17 cellular contexts compared by ENCODE assay signal in genomic region chr9:125953314-125954019, GRCh38.
DNase-seq lines count a peak whose midpoint lies in the region; ATAC-seq and TF ChIP-seq lines count a peak whose summit lies in the region.
"Had no signal": no experiment of that assay in that cellular context is flagged by ENCODE, and none has a peak within 500 bp of the region (broad histone marks: within the 10 kb centered on the region; RNA-seq: fewer than 3 reads in every experiment).

No MANE protein-coding gene starts in this region.

- H3K4ac ChIP-seq in H9 (ENCODE audit: low read depth, low read length): no peak overlapping the region

- H2BK120ac ChIP-seq in H9 (ENCODE audit: low read depth, low read length, poor library complexity, severe bottlenecking): no peak overlapping the region

- TF ChIP-seq CTCF in H9 (conservative IDR thresholded peaks at IDR 0.05) (no peak), endodermal cell (conservative IDR thresholded peaks at IDR 0.05) (no peak), liver (IDR thresholded peaks at IDR 0.05; ENCODE audit: low read depth, low read length, missing input control) (no peak)

- H3K36me3 ChIP-seq in endodermal cell (ENCODE audit: control insufficient read depth, insufficient read depth, low read length): peaks cover 9% of the 10 kb centered on the region
- H3K36me3 ChIP-seq in liver (ENCODE audit: control insufficient read depth in 4 of 4, insufficient read depth in 3 of 4, low read depth in 1 of 4, low read length in 3 of 4): no peaks in the 10 kb centered on the region
- H3K36me3 ChIP-seq: HAP-1 had no signal

- no peak overlapping the region for H3T11ph ChIP-seq in H9 (ENCODE audit: low read length)

- no peak overlapping the region for H3K4me3 ChIP-seq in endodermal cell (ENCODE audit: low read length)
- H3K4me3 ChIP-seq in liver (ENCODE audit: low read depth in 1 of 3, low read length in 3 of 3): peak overlapping the region in 2 of 3 donors; percentile 2 to 32
- H3K4me3 ChIP-seq: BLaER1 treated with 17β-estradiol and CSF1 and Interleukin-3, amounts not matched to agents 10 nM and 100 nM; GM12878; HAP-1 had no signal

- H4K91ac ChIP-seq in H9 (ENCODE audit: insufficient read length, low read depth, low read length): no peak overlapping the region

- CTCF ChIA-PET in T-cell (lab: Charles Lee): no interaction called here

- H3K4me3 Mint-ChIP-seq in H9 (no peak overlapping the region), endodermal cell (no peak overlapping the region), T-cell (no peak overlapping the region)
- H3K4me3 Mint-ChIP-seq: B cell; CD8-positive, alpha-beta T cell had no signal

- H3K4me2 ChIP-seq in H9 (ENCODE audit: insufficient read depth, insufficient read length, low read length): no peak overlapping the region
- H3K4me2 ChIP-seq: BLaER1 treated with 17β-estradiol and CSF1 and Interleukin-3, amounts not matched to agents 10 nM and 100 nM had no signal

- no peak overlapping the region for H3K27ac ChIP-seq in H9 (ENCODE audit: insufficient read length, low read depth, low read length)
- no peak overlapping the region for H3K27ac ChIP-seq in endodermal cell (ENCODE audit: low read depth, low read length)
- H3K27ac ChIP-seq in liver (ENCODE audit: low read depth in 1 of 2, low read length in 2 of 2): no peak overlapping the region
- H3K27ac ChIP-seq: BLaER1 treated with 17β-estradiol and CSF1 and Interleukin-3, amounts not matched to agents 10 nM and 100 nM; HL-60 had no signal

- H2BK5ac ChIP-seq in H9 (ENCODE audit: insufficient read length, low read length): no peak overlapping the region

- TF ChIP-seq RAD21 in liver (IDR thresholded peaks at IDR 0.05): no peak

- H3K4me1 ChIP-seq in H9 (ENCODE audit: insufficient read depth, low read length) (peaks cover 3% of the 10 kb centered on the region; the same call in 1 of the 2 replicates), endodermal cell (ENCODE audit: control insufficient read depth, insufficient read depth, low read length) (peaks cover 6% of the 10 kb centered on the region), liver (ENCODE audit: control insufficient read depth in 4 of 4, insufficient read depth in 4 of 4, low read length in 3 of 4) (peaks cover 2 to 40% (median 10%) of the 10 kb centered on the region in 4 donors)
- H3K4me1 ChIP-seq: BLaER1 treated with 17β-estradiol and CSF1 and Interleukin-3, amounts not matched to agents 10 nM and 100 nM; HAP-1 had no signal

- WGBS in H9 (ENCODE audit: extremely low coverage, insufficient read length, low lambda C conversion rate): no CpG with 5 or more reads among the region's 12 CpGs
- 91 to 93% methylated on average over 11 to 12 of the region's 12 CpGs for WGBS in endodermal cell (ENCODE audit: insufficient coverage in 1 of 2, insufficient read length in 1 of 2), 2 experiments
- 56% methylated on average over 12 of the region's 12 CpGs for WGBS in liver

- H3K9me3 ChIP-seq in H9 (ENCODE audit: control insufficient read depth, low read depth, low read length) (no peaks in the 10 kb centered on the region), endodermal cell (ENCODE audit: control insufficient read depth, low read length) (no peaks in the 10 kb centered on the region), liver (ENCODE audit: control insufficient read depth in 4 of 4, low read length in 3 of 4) (no peaks in the 10 kb centered on the region)
- H3K9me3 ChIP-seq: BLaER1 treated with 17β-estradiol and CSF1 and Interleukin-3, amounts not matched to agents 10 nM and 100 nM; HAP-1 had no signal

- H3K27me3 ChIP-seq in H9 (ENCODE audit: insufficient read depth, low read length) (no peaks in the 10 kb centered on the region), endodermal cell (ENCODE audit: control insufficient read depth, insufficient read depth, low read length, poor library complexity, severe bottlenecking) (no peaks in the 10 kb centered on the region), liver (ENCODE audit: control insufficient read depth in 4 of 4, insufficient read depth in 4 of 4, low read length in 3 of 4) (no peaks in the 10 kb centered on the region)
- H3K27me3 ChIP-seq: BLaER1 treated with 17β-estradiol and CSF1 and Interleukin-3, amounts not matched to agents 10 nM and 100 nM had no signal

- H2AFZ ChIP-seq in H9 (ENCODE audit: low read length): no peak overlapping the region

- no peak overlapping the region for H3K56ac ChIP-seq in H9 (ENCODE audit: insufficient read length, low read depth, low read length)

- H3K23me2 ChIP-seq in H9 (ENCODE audit: insufficient read length, low read depth, low read length, poor library complexity, severe bottlenecking): no peaks in the 10 kb centered on the region

- H3K27ac Mint-ChIP-seq in H9 (peak overlapping the region in 2 of 3 experiments; percentile 26 to 84; a peak in 4 of 7 replicates), endodermal cell (peak overlapping the region; percentile 11), T-cell (no peak overlapping the region)
- H3K27ac Mint-ChIP-seq: B cell; CD8-positive, alpha-beta T cell had no signal

- H2BK20ac ChIP-seq in H9 (ENCODE audit: low read depth, low read length, poor library complexity, severe bottlenecking): no peak overlapping the region

- POLR2A ChIA-PET in T-cell (lab: Charles Lee): no interaction called here

- H4K8ac ChIP-seq in H9 (replicated peaks; ENCODE audit: insufficient read length, low read depth, low read length): no peak overlapping the region

- DNase-seq in H9 (no peak), endodermal cell (no peak), T-helper 9 cell (no peak), T-cell (no peak)
- no peak for DNase-seq in activated effector memory CD4-positive, alpha-beta T cell treated with anti-CD3 and anti-CD28 coated beads, Interleukin-2, amount 50 U/mL, for 16 hours
- DNase-seq in stimulated activated CD4-positive, alpha-beta T cell treated with anti-CD3 and anti-CD28 coated beads, Interleukin-15, amount 100 ng/mL, for 24 hours: no peak
- DNase-seq: CD8-positive, alpha-beta T cell; DMS 273 treated with DMSO at 0.1 percent for 48 hours; DMS53; DND-41; EL had no signal

- no peak overlapping the region for H3K18ac ChIP-seq in H9 (ENCODE audit: insufficient read length, low read depth, low read length)

- H3K27me3 Mint-ChIP-seq in H9 (ENCODE audit: low read depth) (no peaks in the 10 kb centered on the region), endodermal cell (ENCODE audit: insufficient read depth) (no peaks in the 10 kb centered on the region), T-cell (no peaks in the 10 kb centered on the region)
- H3K27me3 Mint-ChIP-seq: B cell had no signal

- H3K79me1 ChIP-seq in H9 (ENCODE audit: insufficient read depth, low read depth, low read length, poor library complexity, severe bottlenecking): no peaks in the 10 kb centered on the region

- H3K79me2 ChIP-seq in H9 (ENCODE audit: insufficient read depth, low read length): no peaks in the 10 kb centered on the region

- H3K36me3 Mint-ChIP-seq in H9 (ENCODE audit: insufficient read depth in 1 of 3, low read depth in 3 of 3) (peaks cover 0 to 6% (median 6%) of the 10 kb centered on the region in 3 experiments; a peak in 3 of 7 replicates), endodermal cell (ENCODE audit: low read depth) (no peaks in the 10 kb centered on the region), T-cell (peaks cover 4% of the 10 kb centered on the region)

- no peaks in the 10 kb centered on the region for H3K9me3 Mint-ChIP-seq in H9
- H3K9me3 Mint-ChIP-seq in endodermal cell: no peaks in the 10 kb centered on the region
- no peaks in the 10 kb centered on the region for H3K9me3 Mint-ChIP-seq in T-cell
- H3K9me3 Mint-ChIP-seq: CD8-positive, alpha-beta T cell had no signal

- ATAC-seq in T-cell (replicated peaks in 1 of 4): no peak
- ATAC-seq: CD8-positive, alpha-beta T cell; GM12878 had no signal

- no peaks in the 10 kb centered on the region for H4K20me1 ChIP-seq in H9 (ENCODE audit: control insufficient read depth, insufficient read depth, insufficient read length)
- H4K20me1 ChIP-seq: BLaER1 treated with 17β-estradiol and CSF1 and Interleukin-3, amounts not matched to agents 10 nM and 100 nM had no signal

- no peak overlapping the region for H2BK15ac ChIP-seq in H9 (ENCODE audit: low read depth, low read length)

- no peak overlapping the region for H4K5ac ChIP-seq in H9 (ENCODE audit: insufficient read length, low read depth, low read length)

- H3K4me1 Mint-ChIP-seq in H9: peaks cover 63 to 64% of the 10 kb centered on the region in 2 experiments
- peaks cover 24% of the 10 kb centered on the region for H3K4me1 Mint-ChIP-seq in endodermal cell
- H3K4me1 Mint-ChIP-seq in T-cell: no peaks in the 10 kb centered on the region
- H3K4me1 Mint-ChIP-seq: B cell had no signal

- H2BK12ac ChIP-seq in H9 (ENCODE audit: insufficient read length, low read depth, low read length): no peak overlapping the region

- H2AK5ac ChIP-seq in H9 (ENCODE audit: insufficient read length, low read length): no peak overlapping the region

- no peak overlapping the region for H3K23ac ChIP-seq in H9 (ENCODE audit: insufficient read length, low read depth, low read length)

- no peak overlapping the region for H3K14ac ChIP-seq in H9 (ENCODE audit: insufficient read depth, low read length)

- no peak overlapping the region for H3K9ac ChIP-seq in H9 (ENCODE audit: extremely low read depth, insufficient read length, low read length)
- no peak overlapping the region for H3K9ac ChIP-seq in endodermal cell (ENCODE audit: extremely low read depth, low read length, poor library complexity, severe bottlenecking)
- H3K9ac ChIP-seq in liver (ENCODE audit: low read depth in 1 of 2, low read length in 2 of 2): no peak overlapping the region
- H3K9ac ChIP-seq: BLaER1 treated with 17β-estradiol and CSF1 and Interleukin-3, amounts not matched to agents 10 nM and 100 nM had no signal

TF ChIP-seq in liver, 16 proteins besides CTCF, POLR2A, EP300 and RAD21:
- TF ChIP-seq FOXA1 (IDR thresholded peaks at IDR 0.05): no peak
- TF ChIP-seq MAX (IDR thresholded peaks at IDR 0.05): no peak
- TF ChIP-seq HNF4A (conservative IDR thresholded peaks at IDR 0.05): peak in 1 of 2 donors; percentile 52
- TF ChIP-seq RXRA (IDR thresholded peaks at IDR 0.05): peak in 1 of 2 donors; percentile 48
TF ChIP-seq in liver: peak in this region for 2.

Comparison
In these comparisons a context has a peak if more than half of its experiments do, and no peak if none do; other contexts are left out.
1. H3K27ac Mint-ChIP-seq: peak in H9 (2 of 3) and endodermal cell (single experiment); none in T-cell (0 of 2).